In genomic region chr14:72892103-72892878, GRCh38 we compare ENCODE assay signal across 8 cellular contexts. TPM values are rescaled to one million over a fixed set of nuclear protein-coding genes. Genes with fewer than 3 reads are reported as not detected.
A peak's percentile ranks its signal among the peaks of the same experiment; 100 is the strongest.
DNase-seq lines count a peak whose midpoint lies in the region; ATAC-seq and TF ChIP-seq lines count a peak whose summit lies in the region.

No MANE protein-coding gene starts in this region.

- no peak overlapping the region for H3K27ac ChIP-seq in suprapubic skin

- peaks cover 49% of the 10 kb centered on the region for H3K27me3 ChIP-seq in suprapubic skin

- no peak for TF ChIP-seq POLR2A in suprapubic skin (IDR thresholded peaks at IDR 0.05)

- DNase-seq in NCI-H510A treated with DMSO at 0.1 percent for 48 hours (lab: John Stamatoyannopoulos, UW): peak; percentile 21
- no peak for DNase-seq in NCI-H510A (lab: John Stamatoyannopoulos, UW)
- DNase-seq in T-helper 1 cell: peak in 3 of 5 donors; percentile 4 to 48 (median 13)
- DNase-seq in cerebellar cortex (ENCODE audit: low spot score): peak; percentile 37
- DNase-seq in medulla oblongata (ENCODE audit: extremely low spot score): peak; percentile 29
- DNase-seq in suprapubic skin (ENCODE audit: low spot score in 2 of 2): no peak
- no peak for DNase-seq in NCI-H226

- WGBS in suprapubic skin: 0% methylated on average over 40 of the region's 47 CpGs

- no peaks in the 10 kb centered on the region for H3K9me3 ChIP-seq in suprapubic skin

- no peaks in the 10 kb centered on the region for H3K36me3 ChIP-seq in suprapubic skin

- TF ChIP-seq CTCF in suprapubic skin (IDR thresholded peaks at IDR 0.05): no peak

- H3K4me1 ChIP-seq in suprapubic skin: peaks cover 35% of the 10 kb centered on the region

- TF ChIP-seq EP300 in suprapubic skin (IDR thresholded peaks at IDR 0.05): no peak

- no peak for ATAC-seq in GM18858 (IDR thresholded peaks at IDR 0.05; ENCODE audit: unreplicated experiment)

- H3K4me3 ChIP-seq in suprapubic skin: peak overlapping the region; percentile 92

RNA-seq across cellular contexts. Expression of gene DPF3, which starts 1.6 kb away (rescaled TPM):
- total RNA-seq in suprapubic skin: 1 to 10 TPM in 2 of 4 donors, under 1 TPM in 2; 0.39 to 3.4 (median 1.6) TPM

RNA-seq across cellular contexts. Expression of gene DCAF4, which starts 34.0 kb away (rescaled TPM):
- total RNA-seq in suprapubic skin: 10 to 100 TPM; 52.0 to 64.7 (median 55.3) TPM

Comparison
In these comparisons a context has a peak if more than half of its experiments do, and no peak if none do; other contexts are left out.
1. DNase-seq: peak in NCI-H510A treated with DMSO at 0.1 percent for 48 hours (single experiment), T-helper 1 cell (3 of 5), cerebellar cortex (single experiment) and medulla oblongata (single experiment); none in NCI-H510A (single experiment), suprapubic skin (0 of 2) and NCI-H226 (single experiment).